Comparison of ENCODE assay signal across 15 cellular contexts in genomic region chr16:2028620-2029220, GRCh38. TPM values are rescaled to one million over a fixed set of nuclear protein-coding genes. Genes with fewer than 3 reads are reported as not detected.
DNase-seq lines count a peak whose midpoint lies in the region; ATAC-seq and TF ChIP-seq lines count a peak whose summit lies in the region.
"Had no signal": no experiment of that assay in that cellular context is flagged by ENCODE, and none has a peak within 500 bp of the region (broad histone marks: within the 10 kb centered on the region; RNA-seq: fewer than 3 reads in every experiment).

No MANE protein-coding gene starts in this region.

- H3K36me3 ChIP-seq in HCT116 (ENCODE audit: control insufficient read depth in 1 of 2, insufficient read depth in 2 of 2, low read length in 2 of 2): no peaks in the 10 kb centered on the region
- H3K36me3 ChIP-seq in parathyroid adenoma (ENCODE audit: control insufficient read depth, insufficient read depth, low read length): no peaks in the 10 kb centered on the region
- H3K36me3 ChIP-seq: neutrophil had no signal

- no peak overlapping the region for H3K9ac ChIP-seq in HCT116 (ENCODE audit: low read length)
- H3K9ac ChIP-seq in parathyroid adenoma: no peak overlapping the region

- H3K9me3 ChIP-seq in HCT116 (ENCODE audit: control insufficient read depth in 1 of 2, insufficient read depth in 1 of 2, low read depth in 1 of 2, low read length in 2 of 2) (no peaks in the 10 kb centered on the region), parathyroid adenoma (ENCODE audit: control insufficient read depth, low read length) (no peaks in the 10 kb centered on the region)
- H3K9me3 ChIP-seq: neutrophil had no signal

- CTCF ChIA-PET in HCT116 (lab: Charles Lee): no interaction called here
- CTCF ChIA-PET in activated CD4-positive, alpha-beta memory T cell treated with anti-CD3 and anti-CD28 coated beads, Interleukin-2, amount 10 ng/mL, durations not matched to agents 7 days and 5 days (lab: Charles Lee): no interaction called here

- no peak for TF ChIP-seq POLR2A in HCT116 (IDR thresholded peaks at IDR 0.05; ENCODE audit: borderline replicate concordance, extremely low read depth, insufficient read depth, insufficient read length)

- H3K4me1 ChIP-seq in HCT116 (ENCODE audit: control insufficient read depth in 1 of 2, insufficient read depth in 2 of 2, low read length in 2 of 2) (peaks cover 16 to 30% of the 10 kb centered on the region in 2 experiments), parathyroid adenoma (peaks cover 2% of the 10 kb centered on the region)

- intact Hi-C loops in HCT116 (cut with micrococcal nuclease): loop anchor here (10.0 kb wide), 1 partner anchor 226 kb away; the partner anchor contains the start of gene ECI1

- H3K36me3 Mint-ChIP-seq in activated CD4-positive, alpha-beta memory T cell treated with anti-CD3 and anti-CD28 coated beads, Interleukin-2, amount 10 ng/mL, durations not matched to agents 7 days and 5 days (ENCODE audit: low read depth): no peaks in the 10 kb centered on the region

- H3K4me3 ChIP-seq in HCT116 (replicated peaks in 1 of 2; ENCODE audit: low read depth in 1 of 2, low read length in 2 of 2) (no peak overlapping the region), WI38 (ENCODE audit: low read depth, low read length) (peak overlapping the region; percentile 71), parathyroid adenoma (ENCODE audit: low read depth, low read length) (peak overlapping the region; percentile 14)

- no peaks in the 10 kb centered on the region for H4K20me1 ChIP-seq in HCT116 (ENCODE audit: insufficient read depth)

- peaks cover 7% of the 10 kb centered on the region for H3K4me1 Mint-ChIP-seq in activated CD4-positive, alpha-beta memory T cell treated with anti-CD3 and anti-CD28 coated beads, Interleukin-2, amount 10 ng/mL, durations not matched to agents 7 days and 5 days

- TF ChIP-seq CTCF in HCT116 (IDR thresholded peaks at IDR 0.05 in 2 of 3, conservative IDR thresholded peaks at IDR 0.05 in 1 of 3; ENCODE audit: borderline replicate concordance in 1 of 3, insufficient read depth in 1 of 3, low read depth in 2 of 3, low read length in 2 of 3) (no peak), WI38 (IDR thresholded peaks at IDR 0.05; ENCODE audit: low read depth, low read length) (no peak), parathyroid adenoma (IDR thresholded peaks at IDR 0.05) (no peak)

- ATAC-seq in HCT116: no peak
- ATAC-seq: foreskin keratinocyte had no signal

- POLR2A ChIA-PET in HCT116 (lab: Charles Lee): no interaction called here
- POLR2A ChIA-PET in activated CD4-positive, alpha-beta memory T cell treated with anti-CD3 and anti-CD28 coated beads, Interleukin-2, amount 10 ng/mL, durations not matched to agents 7 days and 5 days (lab: Charles Lee): interaction anchor here (1.8 to 2.0 kb wide), 2 partner anchors 19 to 126 kb away, joined by 4 to 10 read pairs; partner anchors contain the start of genes NTHL1, TRAF7 and TSC2

- no peaks in the 10 kb centered on the region for H3K9me2 ChIP-seq in HCT116 (ENCODE audit: insufficient read depth)

- H3K4me2 ChIP-seq in HCT116 (ENCODE audit: low read length): peak overlapping the region; percentile 99; the same call in 1 of the 2 replicates
- no peak overlapping the region for H3K4me2 ChIP-seq in parathyroid adenoma (ENCODE audit: low read length)

- H3K9me3 Mint-ChIP-seq in activated CD4-positive, alpha-beta memory T cell treated with anti-CD3 and anti-CD28 coated beads, Interleukin-2, amount 10 ng/mL, durations not matched to agents 7 days and 5 days: no peaks in the 10 kb centered on the region

- peaks cover 14% of the 10 kb centered on the region; the same call in 1 of the 2 replicates for H3K79me2 ChIP-seq in HCT116 (ENCODE audit: insufficient read depth, low read length)
- H3K79me2 ChIP-seq in parathyroid adenoma: no peaks in the 10 kb centered on the region

- TF ChIP-seq RAD21 in HCT116 (IDR thresholded peaks at IDR 0.05; ENCODE audit: low read depth): no peak

- H3K27me3 ChIP-seq in HCT116 (ENCODE audit: insufficient read depth, low read length) (no peaks in the 10 kb centered on the region), parathyroid adenoma (ENCODE audit: control insufficient read depth, insufficient read depth, low read length) (no peaks in the 10 kb centered on the region)
- H3K27me3 ChIP-seq: foreskin keratinocyte had no signal

- H3K27me3 Mint-ChIP-seq in activated CD4-positive, alpha-beta memory T cell treated with anti-CD3 and anti-CD28 coated beads, Interleukin-2, amount 10 ng/mL, durations not matched to agents 7 days and 5 days: peaks cover 25% of the 10 kb centered on the region

- RAD21 ChIA-PET in HCT116 (lab: Charles Lee; ENCODE audit: low non-redundant PET in 1 of 2, low total read pairs in 2 of 2, uncharacterized antibody in 2 of 2, unreplicated experiment in 2 of 2): no interaction called here

- BruUV-seq in HCT116 (replicated peaks; lab: Mats Ljungman, UMichigan): no TSS peak

- no peak overlapping the region for H3K4me3 Mint-ChIP-seq in activated CD4-positive, alpha-beta memory T cell treated with anti-CD3 and anti-CD28 coated beads, Interleukin-2, amount 10 ng/mL, durations not matched to agents 7 days and 5 days

- no peak for DNase-seq in HCT116 (ENCODE audit: low read depth, low spot score)
- DNase-seq in activated CD4-positive, alpha-beta memory T cell treated with anti-CD3 and anti-CD28 coated beads, Interleukin-2, amount 10 ng/mL, durations not matched to agents 7 days and 5 days: no peak
- DNase-seq in HuH-7 (ENCODE audit: low spot score): no peak
- DNase-seq in retina: no peak
- DNase-seq: activated CD4-positive, CD25-positive, alpha-beta regulatory T cell treated with anti-CD3 and anti-CD28 coated beads, Interleukin-2, amount 50 U/mL, for 72 hours; activated T-cell treated with anti-CD3 and anti-CD28 coated beads, Interleukin-2, amount 50 U/mL, for 48 hours; foreskin keratinocyte; GDM1; NCI-H1105; SW 1271 had no signal

- H3K27ac ChIP-seq in HCT116 (ENCODE audit: low read depth, low read length) (no peak overlapping the region), parathyroid adenoma (no peak overlapping the region)
- H3K27ac ChIP-seq: foreskin keratinocyte, neutrophil had no signal

- H2AFZ ChIP-seq in HCT116 (ENCODE audit: low read depth, low read length, poor library complexity, severe bottlenecking) (no peak overlapping the region), parathyroid adenoma (no peak overlapping the region)

- no peak overlapping the region for H3K27ac Mint-ChIP-seq in activated CD4-positive, alpha-beta memory T cell treated with anti-CD3 and anti-CD28 coated beads, Interleukin-2, amount 10 ng/mL, durations not matched to agents 7 days and 5 days
- H3K27ac Mint-ChIP-seq: CD14-positive monocyte had no signal

TF ChIP-seq in HCT116, 20 proteins besides CTCF, POLR2A, EP300 and RAD21:
- no peak for TF ChIP-seq SRF (IDR thresholded peaks at IDR 0.05; ENCODE audit: low read depth)
- no peak for TF ChIP-seq FOSL1 (IDR thresholded peaks at IDR 0.05; ENCODE audit: low read depth)
- no peak for TF ChIP-seq CEBPB (IDR thresholded peaks at IDR 0.05; ENCODE audit: low read depth)
- no peak for TF ChIP-seq ATF3 (IDR thresholded peaks at IDR 0.05)
- no peak for TF ChIP-seq ZBTB33 (IDR thresholded peaks at IDR 0.05; ENCODE audit: extremely low read depth, insufficient replicate concordance, low read length)
- no peak for TF ChIP-seq MAX (IDR thresholded peaks at IDR 0.05)

RNA-seq across cellular contexts. Expression of gene NHERF2, which starts 2.0 kb away (rescaled TPM):
- 58.4 TPM for total RNA-seq in HCT116 (2021; ENCODE audit: unreplicated experiment)
- polyA plus RNA-seq in HCT116 (2012): 45.9 and 52.4 TPM in 2 replicates
- under 1 TPM; 0.85 to 0.96 TPM for total RNA-seq in activated CD4-positive, alpha-beta memory T cell treated with anti-CD3 and anti-CD28 coated beads, Interleukin-2, amount 10 ng/mL, durations not matched to agents 7 days and 5 days

RNA-seq across cellular contexts. Expression of gene NPW, which starts 9.1 kb away (rescaled TPM):
- 226 TPM for total RNA-seq in HCT116 (2021; ENCODE audit: unreplicated experiment)
- 110 and 125 TPM in 2 replicates for polyA plus RNA-seq in HCT116 (2012)
- under 1 TPM; 0.48 to 0.65 TPM for total RNA-seq in activated CD4-positive, alpha-beta memory T cell treated with anti-CD3 and anti-CD28 coated beads, Interleukin-2, amount 10 ng/mL, durations not matched to agents 7 days and 5 days
- polyA plus RNA-seq: CD14-positive monocyte, keratinocyte had no signal

RNA-seq across cellular contexts. Expression of gene NTHL1, which starts 18.9 kb away (rescaled TPM):
- 40.1 TPM for total RNA-seq in HCT116 (2021; ENCODE audit: unreplicated experiment)
- 27.3 and 28.3 TPM in 2 replicates for polyA plus RNA-seq in HCT116 (2012)
- total RNA-seq in activated CD4-positive, alpha-beta memory T cell treated with anti-CD3 and anti-CD28 coated beads, Interleukin-2, amount 10 ng/mL, durations not matched to agents 7 days and 5 days: 10 to 100 TPM; 22.5 to 24.5 TPM

RNA-seq across cellular contexts. Expression of gene TSC2, which starts 19.1 kb away (rescaled TPM):
- 74.1 TPM for total RNA-seq in HCT116 (2021; ENCODE audit: unreplicated experiment)
- polyA plus RNA-seq in HCT116 (2012): 62.2 and 63.0 TPM in 2 replicates
- 10 to 100 TPM; 88.4 to 90.1 TPM for total RNA-seq in activated CD4-positive, alpha-beta memory T cell treated with anti-CD3 and anti-CD28 coated beads, Interleukin-2, amount 10 ng/mL, durations not matched to agents 7 days and 5 days

RNA-seq across cellular contexts. Expression of gene ZNF598, which starts 19.1 kb away (rescaled TPM):
- 57.4 TPM for total RNA-seq in HCT116 (2021; ENCODE audit: unreplicated experiment)
- polyA plus RNA-seq in HCT116 (2012): 32.0 and 33.0 TPM in 2 replicates
- total RNA-seq in activated CD4-positive, alpha-beta memory T cell treated with anti-CD3 and anti-CD28 coated beads, Interleukin-2, amount 10 ng/mL, durations not matched to agents 7 days and 5 days: 10 to 100 TPM; 52.1 to 53.6 TPM

Comparison
In these comparisons a context has a peak if more than half of its experiments do, and no peak if none do; other contexts are left out.
1. H3K4me3 ChIP-seq: peak in WI38 (single experiment) and parathyroid adenoma (single experiment); none in HCT116 (0 of 2).
2. RNA of gene NHERF2, which starts 2.0 kb away (total RNA-seq): 58.4 TPM in HCT116 (single experiment); 0.85 to 0.96 TPM in activated CD4-positive, alpha-beta memory T cell treated with anti-CD3 and anti-CD28 coated beads, Interleukin-2, amount 10 ng/mL, durations not matched to agents 7 days and 5 days; every median in the first group is over 10 times any median in the second.
3. RNA of gene NPW, which starts 9.1 kb away (total RNA-seq): 226 TPM in HCT116 (single experiment); 0.48 to 0.65 TPM in activated CD4-positive, alpha-beta memory T cell treated with anti-CD3 and anti-CD28 coated beads, Interleukin-2, amount 10 ng/mL, durations not matched to agents 7 days and 5 days; every median in the first group is over 100 times any median in the second.